In the genomic region with DNA sequence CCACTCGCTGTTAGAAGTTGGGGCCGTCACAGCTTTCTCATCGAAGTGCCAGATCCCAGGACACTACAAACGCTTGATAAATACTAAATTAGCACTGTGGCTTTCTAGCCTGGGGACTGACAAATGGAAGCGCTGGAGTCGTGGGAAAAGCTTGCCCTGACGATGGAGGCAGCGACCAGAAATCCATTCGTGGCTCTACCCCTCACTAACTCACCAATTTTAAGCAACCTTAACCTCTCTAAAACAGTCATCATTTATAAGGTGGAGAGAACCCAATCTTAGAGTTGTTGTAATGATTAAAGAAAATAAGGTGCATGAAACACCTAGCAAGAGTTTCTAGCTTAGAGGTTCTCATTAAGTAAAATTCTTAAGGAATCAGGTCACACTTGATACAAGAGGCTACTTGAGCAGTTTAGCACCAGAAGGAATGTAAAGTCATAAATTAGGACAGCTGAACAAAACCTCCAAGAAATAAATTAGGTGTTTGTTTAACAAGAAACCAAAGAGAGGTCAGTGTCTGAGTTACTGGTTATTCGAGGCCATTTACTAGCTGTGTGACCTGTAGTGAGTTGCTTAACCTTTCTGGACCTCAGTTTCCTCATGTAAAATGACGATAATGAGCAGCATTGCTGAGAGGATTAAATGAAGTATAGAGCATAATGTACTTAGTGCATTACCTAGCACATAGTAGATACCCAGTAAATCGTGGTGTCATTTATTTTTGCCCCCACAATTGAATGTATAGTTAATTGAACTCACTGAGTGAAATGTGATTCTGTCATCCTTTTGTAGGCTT, we compare ENCODE assay signal across 8 cellular contexts. TPM values are rescaled to one million over a fixed set of nuclear protein-coding genes. Genes with fewer than 3 reads are reported as not detected.
A peak's percentile ranks its signal among the peaks of the same experiment; 100 is the strongest.
DNase-seq lines count a peak whose midpoint lies in the region; ATAC-seq and TF ChIP-seq lines count a peak whose summit lies in the region.

No MANE protein-coding gene starts in this region.

- H3K27ac ChIP-seq in C4-2B (peak overlapping the region; percentile 86), ectodermal cell (ENCODE audit: insufficient read depth, low read depth, low read length, poor library complexity, severe bottlenecking) (peak overlapping the region; percentile 84)

- H3K4me1 ChIP-seq in NT2/D1 (ENCODE audit: insufficient read depth, insufficient read length) (peaks cover 3% of the 10 kb centered on the region), ectodermal cell (ENCODE audit: control insufficient read depth, insufficient read depth, low read length) (peaks cover 3% of the 10 kb centered on the region)

- H3K4me1 Mint-ChIP-seq in neural crest cell: peaks cover 39% of the 10 kb centered on the region

- H3K9me3 ChIP-seq in NT2/D1 (ENCODE audit: insufficient read depth, low read length): no peaks in the 10 kb centered on the region
- H3K9me3 ChIP-seq in ectodermal cell (ENCODE audit: control insufficient read depth, low read length): no peaks in the 10 kb centered on the region

- H3K9me3 Mint-ChIP-seq in neural crest cell: no peaks in the 10 kb centered on the region

- no peaks in the 10 kb centered on the region for H3K36me3 Mint-ChIP-seq in neural crest cell (ENCODE audit: low read depth)

- ATAC-seq in HG03457 (IDR thresholded peaks at IDR 0.05; ENCODE audit: unreplicated experiment) (no peak), HG02610 (IDR thresholded peaks at IDR 0.05; ENCODE audit: unreplicated experiment) (no peak), HG02852 (IDR thresholded peaks at IDR 0.05; ENCODE audit: unreplicated experiment) (no peak)

- peak overlapping the region; percentile 96 for H3K27ac Mint-ChIP-seq in neural crest cell (ENCODE audit: unreplicated experiment)

- 0 out of 2 replicates have a peak, but pooled peaks have one; percentile 45 for TF ChIP-seq CTCF in C4-2B (conservative IDR thresholded peaks at IDR 0.05)
- TF ChIP-seq CTCF in neural crest cell (conservative IDR thresholded peaks at IDR 0.05): no peak

- H3K27me3 Mint-ChIP-seq in neural crest cell (ENCODE audit: low read depth): no peaks in the 10 kb centered on the region

- H3K4me3 ChIP-seq in NT2/D1 (ENCODE audit: insufficient read length, low read depth): peak overlapping the region; percentile 77
- H3K4me3 ChIP-seq in ectodermal cell (ENCODE audit: insufficient read depth, low read depth, low read length): peak overlapping the region; percentile 67

- WGBS in ectodermal cell, 2 experiments: 25 to 26% methylated on average over 10 to 12 of the region's 12 CpGs

- DNase-seq in NT2/D1 (ENCODE audit: low read depth, low spot score) (peak; percentile 15), neural crest cell (ENCODE audit: low read depth, low spot score) (no peak), globus pallidus (ENCODE audit: low spot score) (no peak)

- peak overlapping the region; percentile 96 for H3K4me3 Mint-ChIP-seq in neural crest cell

- H3K36me3 ChIP-seq in NT2/D1 (ENCODE audit: insufficient read depth, insufficient read length, low read length) (peaks cover 3% of the 10 kb centered on the region), ectodermal cell (ENCODE audit: control insufficient read depth, insufficient read depth, low read length) (no peaks in the 10 kb centered on the region)

- H3K27me3 ChIP-seq in NT2/D1 (ENCODE audit: insufficient read depth, insufficient read length) (no peaks in the 10 kb centered on the region), ectodermal cell (ENCODE audit: control insufficient read depth, insufficient read depth, low read length, poor library complexity, severe bottlenecking) (no peaks in the 10 kb centered on the region)

- H3K9ac ChIP-seq in NT2/D1 (ENCODE audit: insufficient read length, low read depth): peak overlapping the region; percentile 69

RNA-seq across cellular contexts. Expression of a gene that starts 0.8 kb away (rescaled TPM):
- 21.6 TPM for polyA plus RNA-seq in ectodermal cell (2013, experiment 1 of 4)
- 22.1 TPM for polyA plus RNA-seq in ectodermal cell (2013, experiment 2 of 4)
- polyA plus RNA-seq in ectodermal cell (2013, experiment 3 of 4): 11.5 TPM
- 13.8 TPM for polyA plus RNA-seq in ectodermal cell (2013, experiment 4 of 4)
- total RNA-seq in neural crest cell: 30.1 and 33.1 TPM in 2 replicates

RNA-seq across cellular contexts. Expression of a gene that starts 47.7 kb away (rescaled TPM):
- 12.3 TPM for polyA plus RNA-seq in ectodermal cell (2013, experiment 1 of 4)
- polyA plus RNA-seq in ectodermal cell (2013, experiment 2 of 4): 17.0 TPM
- polyA plus RNA-seq in ectodermal cell (2013, experiment 3 of 4): 15.1 TPM
- 15.6 TPM for polyA plus RNA-seq in ectodermal cell (2013, experiment 4 of 4)
- 13.1 and 14.0 TPM in 2 replicates for total RNA-seq in neural crest cell
